In genomic region chr1:112638109-112638426, GRCh38 we compare ENCODE assay signal across 11 cellular contexts. TPM values are rescaled to one million over a fixed set of nuclear protein-coding genes. Genes with fewer than 3 reads are reported as not detected.
DNase-seq lines count a peak whose midpoint lies in the region; ATAC-seq and TF ChIP-seq lines count a peak whose summit lies in the region.
"Had no signal": no experiment of that assay in that cellular context is flagged by ENCODE, and none has a peak within 500 bp of the region (broad histone marks: within the 10 kb centered on the region; RNA-seq: fewer than 3 reads in every experiment).

No MANE protein-coding gene starts in this region.

- TF ChIP-seq CTCF in endothelial cell (IDR thresholded peaks at IDR 0.05; ENCODE audit: unreplicated experiment), result no peak
- TF ChIP-seq CTCF in osteocyte (IDR thresholded peaks at IDR 0.05), result no peak
- no peak for TF ChIP-seq CTCF in GM13976 (IDR thresholded peaks at IDR 0.05; ENCODE audit: borderline replicate concordance, control extremely low read depth, extremely low read depth, insufficient read depth, missing control alignments)

- H3K27ac Mint-ChIP-seq in endothelial cell (ENCODE audit: unreplicated experiment) (peak overlapping the region; percentile 20), osteocyte (ENCODE audit: unreplicated experiment) (peak overlapping the region; percentile 87)

- DNase-seq in ELR (ENCODE audit: low read depth), result peak; percentile 44
- peak; percentile 9 for DNase-seq in SK-MEL-5 (ENCODE audit: low read depth, low spot score)
- DNase-seq in endothelial cell (ENCODE audit: low spot score), result no peak
- no peak for DNase-seq in osteocyte (ENCODE audit: extremely low spot score, unreplicated experiment)
- DNase-seq in GM19238 (ENCODE audit: insufficient read length, low spot score), result no peak
- no peak for DNase-seq in nucleus accumbens (lab: John Stamatoyannopoulos, UW)
- DNase-seq in GM13976 (ENCODE audit: low spot score), result no peak
- DNase-seq: activated CD8-positive, alpha-beta memory T cell treated with anti-CD3 and anti-CD28 coated beads, Interleukin-2, amount 50 U/mL, for 4 hours; kidney glomerular epithelial cell; NCI-H1694 treated with DMSO at 0.1 percent for 48 hours had no signal

- H3K4me1 Mint-ChIP-seq in endothelial cell (ENCODE audit: unreplicated experiment) (peaks cover 6% of the 10 kb centered on the region), osteocyte (ENCODE audit: unreplicated experiment) (peaks cover 45% of the 10 kb centered on the region)

- H3K9me3 Mint-ChIP-seq in endothelial cell (ENCODE audit: unreplicated experiment) (no peaks in the 10 kb centered on the region), osteocyte (ENCODE audit: unreplicated experiment) (no peaks in the 10 kb centered on the region)

- no peaks in the 10 kb centered on the region for H3K27me3 Mint-ChIP-seq in endothelial cell (ENCODE audit: unreplicated experiment)
- H3K27me3 Mint-ChIP-seq in osteocyte (ENCODE audit: unreplicated experiment), result no peaks in the 10 kb centered on the region

- peaks cover 5% of the 10 kb centered on the region for H3K36me3 Mint-ChIP-seq in endothelial cell (ENCODE audit: low read depth, unreplicated experiment)
- no peaks in the 10 kb centered on the region for H3K36me3 Mint-ChIP-seq in osteocyte (ENCODE audit: unreplicated experiment)

- in situ Hi-C loops in SK-MEL-5 (cut with HindIII; ENCODE audit: low pct_unique_long_range_greater_than_20kb, low sequenced_read_pairs), result no loop called here
- in situ Hi-C loops in GM13976 (cut with MboI; ENCODE audit: low sequenced_read_pairs, unreplicated experiment), result no loop called here

- no peak for ATAC-seq in HG03139 (IDR thresholded peaks at IDR 0.05; ENCODE audit: unreplicated experiment)

- H3K4me3 Mint-ChIP-seq in endothelial cell (ENCODE audit: unreplicated experiment) (no peak overlapping the region), osteocyte (ENCODE audit: unreplicated experiment) (no peak overlapping the region)

RNA-seq across cellular contexts. Expression of gene CAPZA1, which starts 18.4 kb away (rescaled TPM):
- 137 and 146 TPM in 2 replicates for total RNA-seq in SK-MEL-5 (2014; rRNA removed; shearing (Covaris generic))
- polyA plus RNA-seq in SK-MEL-5 (2015; cell fraction: cytosol; rRNA removed), result 77.5 and 107 TPM in 2 replicates
- 76.1 and 88.7 TPM in 2 replicates for polyA plus RNA-seq in SK-MEL-5 (2015; cell fraction: nucleus; rRNA removed)
- total RNA-seq in endothelial cell (ENCODE audit: unreplicated experiment), result 137 TPM
- total RNA-seq in osteocyte, result 129 and 130 TPM in 2 replicates

RNA-seq across cellular contexts. Expression of gene ST7L, which starts 19.1 kb away (rescaled TPM):
- 23.8 and 28.2 TPM in 2 replicates for total RNA-seq in SK-MEL-5 (2014; rRNA removed; shearing (Covaris generic))
- 23.3 and 28.1 TPM in 2 replicates for polyA plus RNA-seq in SK-MEL-5 (2015; cell fraction: cytosol; rRNA removed)
- 8.7 and 32.1 TPM in 2 replicates for polyA plus RNA-seq in SK-MEL-5 (2015; cell fraction: nucleus; rRNA removed)
- 14.3 TPM for total RNA-seq in endothelial cell (ENCODE audit: unreplicated experiment)
- total RNA-seq in osteocyte, result 22.0 and 22.4 TPM in 2 replicates

RNA-seq across cellular contexts. Expression of gene MOV10, which starts 36.4 kb away (rescaled TPM):
- total RNA-seq in SK-MEL-5 (2014; rRNA removed; shearing (Covaris generic)), result 29.1 TPM in 2 replicates
- polyA plus RNA-seq in SK-MEL-5 (2015; cell fraction: cytosol; rRNA removed), result 36.1 and 61.7 TPM in 2 replicates
- polyA plus RNA-seq in SK-MEL-5 (2015; cell fraction: nucleus; rRNA removed), result 221 and 258 TPM in 2 replicates
- total RNA-seq in endothelial cell (ENCODE audit: unreplicated experiment), result 43.5 TPM
- total RNA-seq in osteocyte, result 85.1 and 87.4 TPM in 2 replicates

Comparison
In these comparisons a context has a peak if more than half of its experiments do, and no peak if none do; other contexts are left out.
1. DNase-seq: peak in ELR (single experiment) and SK-MEL-5 (single experiment); none in endothelial cell (single experiment), osteocyte (single experiment), GM19238 (single experiment), nucleus accumbens (0 of 56) and GM13976 (single experiment).